In the genomic region with DNA sequence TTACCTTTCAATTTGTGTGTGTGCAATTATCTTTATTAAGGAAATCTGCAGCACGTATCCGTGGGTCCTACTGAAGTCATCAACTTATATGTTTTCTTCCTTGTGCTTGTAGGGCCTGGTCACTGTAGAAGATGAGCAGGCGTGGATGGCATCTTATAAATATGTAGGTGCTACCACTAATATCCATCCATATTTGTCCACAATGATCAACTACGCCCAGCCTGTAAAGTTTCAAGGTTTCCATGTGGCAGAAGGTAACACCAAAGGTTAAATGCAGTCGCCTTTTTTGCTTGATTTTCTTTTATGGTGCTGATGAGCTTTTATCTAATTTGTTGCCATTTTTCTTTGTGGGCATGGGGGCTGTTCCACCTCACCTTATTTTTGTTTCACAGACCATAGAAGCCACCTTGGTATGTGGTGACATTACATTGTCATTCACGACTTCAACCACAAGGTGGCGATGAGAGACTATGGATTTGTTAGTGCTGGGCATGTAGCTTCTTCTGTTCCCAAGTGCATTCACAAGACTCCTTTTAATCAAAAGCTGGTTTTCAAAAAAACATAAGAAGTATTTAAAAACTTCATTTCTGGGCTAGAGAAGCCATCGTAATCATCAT, we compare ENCODE assay signal across 8 cellular contexts.
A peak's percentile ranks its signal among the peaks of the same experiment; 100 is the strongest.
DNase-seq lines count a peak whose midpoint lies in the region; ATAC-seq and TF ChIP-seq lines count a peak whose summit lies in the region.

No MANE protein-coding gene starts in this region.

- no peak for TF ChIP-seq POLR2A in adrenal gland (IDR thresholded peaks at IDR 0.05)

- H3K9me3 ChIP-seq in adrenal gland (replicated peaks in 1 of 3), result no peaks in the 10 kb centered on the region

- ATAC-seq in GM21360 (IDR thresholded peaks at IDR 0.05; ENCODE audit: unreplicated experiment), result peak; percentile 74
- peak; percentile 76 for ATAC-seq in left ventricle myocardium superior
- ATAC-seq in sciatic nerve, result peak; percentile 89

- DNase-seq in Daoy (ENCODE audit: low read depth) (peak; percentile 61), HUDEP-2 (lab: John Stamatoyannopoulos, UW; ENCODE audit: unreplicated experiment in 76 of 76) (peak in 44 of 76 experiments; percentile 1 to 62 (median 24)), OCI-M2 (lab: John Stamatoyannopoulos, UW; ENCODE audit: unreplicated experiment) (peak; percentile 24), adrenal gland (peak; percentile 43 to 88 (median 68)), left ventricle myocardium superior (no peak), sciatic nerve (ENCODE audit: low spot score) (peak; percentile 71), mesenteric fat pad (ENCODE audit: low spot score) (no peak)

- H3K27me3 ChIP-seq in adrenal gland, result no peaks in the 10 kb centered on the region

- intact Hi-C loops in adrenal gland (cut with DNase I), result loop anchor here in 1 of 2 donors (2.0 to 10.0 kb wide), 2 partner anchors 203 to 497 kb away; no protein-coding TSS in a partner anchor
- intact Hi-C loops in left ventricle myocardium superior (cut with micrococcal nuclease), result loop anchor here (2.0 kb wide), 1 partner anchor 203 kb away; no protein-coding TSS in a partner anchor
- intact Hi-C loops in sciatic nerve (cut with DNase I), result no loop called here

- H3K4me3 ChIP-seq in adrenal gland, result no peak overlapping the region

- no peaks in the 10 kb centered on the region for H3K4me1 ChIP-seq in adrenal gland (replicated peaks in 1 of 2)

- peak; percentile 86 to 92 (median 90) for TF ChIP-seq CTCF in adrenal gland (IDR thresholded peaks at IDR 0.05)

- 40 to 44% (median 42%) methylated on average over 8 of the region's 8 CpGs for WGBS in adrenal gland, 4 donors

- no peaks in the 10 kb centered on the region for H3K36me3 ChIP-seq in adrenal gland (replicated peaks in 1 of 2)

- no peak overlapping the region for H3K27ac ChIP-seq in adrenal gland

Comparison
In these comparisons a context has a peak if more than half of its experiments do, and no peak if none do; other contexts are left out.
1. DNase-seq: peak in Daoy (single experiment), HUDEP-2 (44 of 76), OCI-M2 (single experiment), adrenal gland (7 of 7) and sciatic nerve (single experiment); none in left ventricle myocardium superior (single experiment) and mesenteric fat pad (single experiment).
2. Peak in every context shown above with its lines, with median percentiles within 50 percentile points of each other: ATAC-seq.